ENCODE assay signal across 1 cellular context in the genomic region with DNA sequence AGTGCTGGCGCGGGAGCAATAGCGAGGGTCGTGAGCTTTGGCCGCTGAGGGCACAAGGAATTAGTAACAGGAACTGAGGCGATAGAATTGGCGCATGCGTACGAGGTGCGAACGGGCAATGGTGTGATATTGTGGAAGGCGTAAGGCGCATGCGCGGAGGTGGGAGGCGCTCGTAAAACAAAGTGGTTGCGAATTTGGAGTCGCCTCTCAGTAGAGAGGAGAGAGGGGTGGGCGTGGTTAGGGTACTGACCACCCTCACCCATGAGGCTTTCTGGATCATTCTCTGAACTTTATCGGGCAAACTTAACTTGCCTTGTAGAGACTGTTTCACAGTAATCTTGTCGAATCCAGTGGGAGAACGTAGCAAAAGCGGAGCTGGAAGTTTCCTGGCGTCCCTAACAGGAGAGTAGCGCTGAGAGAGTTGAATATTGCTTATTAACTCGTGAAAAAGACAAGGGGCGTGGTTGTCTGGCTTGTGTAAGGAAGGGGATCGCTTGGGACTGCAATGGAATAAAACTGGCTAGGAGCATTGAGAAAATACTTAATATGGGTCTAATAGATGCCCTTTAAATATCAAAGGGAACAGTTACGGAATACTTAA.
TF ChIP-seq lines count a peak whose summit lies in the region.

No MANE protein-coding gene starts in this region.

TF ChIP-seq in GM12878, 131 proteins besides CTCF, POLR2A, EP300 and RAD21:
- TF ChIP-seq LARP7 (IDR thresholded peaks at IDR 0.05) (0 out of 2 replicates have a peak, but pooled peaks have one; percentile 37), NRF1 (conservative IDR thresholded peaks at IDR 0.05; ENCODE audit: low read depth, low read length) (peak; percentile 94), JUNB (IDR thresholded peaks at IDR 0.05) (no peak), RBBP5 (conservative IDR thresholded peaks at IDR 0.05) (no peak), SPI1 (IDR thresholded peaks at IDR 0.05; ENCODE audit: borderline replicate concordance, insufficient read depth, low read depth, low read length) (peak; percentile 59; the same call in 1 of the 2 replicates), POLR2AphosphoS5 (IDR thresholded peaks at IDR 0.05; ENCODE audit: low read length) (peak; percentile 60; the same call in 1 of the 2 replicates), SMAD1 (IDR thresholded peaks at IDR 0.05; ENCODE audit: low read depth, partially characterized antibody) (peak; percentile 74), IKZF1 (conservative IDR thresholded peaks at IDR 0.05) (peak; percentile 92), RELA (IDR thresholded peaks at IDR 0.05; ENCODE audit: borderline replicate concordance, partially characterized antibody) (peak; percentile 11), ZNF384 (IDR thresholded peaks at IDR 0.05; ENCODE audit: borderline replicate concordance, low read depth, low read length) (no peak), PAX8 (IDR thresholded peaks at IDR 0.05) (peak; percentile 78; the same call in 1 of the 2 replicates), NR2C1 (IDR thresholded peaks at IDR 0.05) (no peak), POLR2AphosphoS2 (IDR thresholded peaks at IDR 0.05; ENCODE audit: low read depth, low read length) (0 out of 2 replicates have a peak, but pooled peaks have one; percentile 30), SIN3A (IDR thresholded peaks at IDR 0.05; ENCODE audit: low read depth, low read length) (peak; percentile 76; the same call in 1 of the 2 replicates), SMARCA5 (IDR thresholded peaks at IDR 0.05) (peak; percentile 87; the same call in 1 of the 2 replicates), NFIC (IDR thresholded peaks at IDR 0.05; ENCODE audit: low read depth, low read length) (peak; percentile 40; the same call in 1 of the 2 replicates), HCFC1 (IDR thresholded peaks at IDR 0.05; ENCODE audit: low read length) (0 out of 2 replicates have a peak, but pooled peaks have one; percentile 10), RUNX3 (IDR thresholded peaks at IDR 0.05; ENCODE audit: low read length) (peak; percentile 23; the same call in 1 of the 2 replicates), MXI1 (IDR thresholded peaks at IDR 0.05; ENCODE audit: low read depth, low read length) (peak; percentile 68), PML (IDR thresholded peaks at IDR 0.05; ENCODE audit: low read length) (peak; percentile 24; the same call in 1 of the 2 replicates), BCL11A (IDR thresholded peaks at IDR 0.05; ENCODE audit: low read depth, low read length) (no peak), HSF1 (IDR thresholded peaks at IDR 0.05; ENCODE audit: low read depth, low read length) (peak; percentile 72), DPF2 (IDR thresholded peaks at IDR 0.05) (peak; percentile 45; the same call in 1 of the 2 replicates), BACH1 (IDR thresholded peaks at IDR 0.05; ENCODE audit: borderline replicate concordance) (0 out of 2 replicates have a peak, but pooled peaks have one; percentile 54), MAX (IDR thresholded peaks at IDR 0.05; ENCODE audit: low read depth, low read length) (peak; percentile 75), CHD1 (IDR thresholded peaks at IDR 0.05; ENCODE audit: low read depth, low read length) (0 out of 2 replicates have a peak, but pooled peaks have one; percentile 37), HDGF (IDR thresholded peaks at IDR 0.05) (peak; percentile 45; the same call in 1 of the 2 replicates), FOXK2 (IDR thresholded peaks at IDR 0.05) (peak; percentile 87)
- TF ChIP-seq, protein P1, sequence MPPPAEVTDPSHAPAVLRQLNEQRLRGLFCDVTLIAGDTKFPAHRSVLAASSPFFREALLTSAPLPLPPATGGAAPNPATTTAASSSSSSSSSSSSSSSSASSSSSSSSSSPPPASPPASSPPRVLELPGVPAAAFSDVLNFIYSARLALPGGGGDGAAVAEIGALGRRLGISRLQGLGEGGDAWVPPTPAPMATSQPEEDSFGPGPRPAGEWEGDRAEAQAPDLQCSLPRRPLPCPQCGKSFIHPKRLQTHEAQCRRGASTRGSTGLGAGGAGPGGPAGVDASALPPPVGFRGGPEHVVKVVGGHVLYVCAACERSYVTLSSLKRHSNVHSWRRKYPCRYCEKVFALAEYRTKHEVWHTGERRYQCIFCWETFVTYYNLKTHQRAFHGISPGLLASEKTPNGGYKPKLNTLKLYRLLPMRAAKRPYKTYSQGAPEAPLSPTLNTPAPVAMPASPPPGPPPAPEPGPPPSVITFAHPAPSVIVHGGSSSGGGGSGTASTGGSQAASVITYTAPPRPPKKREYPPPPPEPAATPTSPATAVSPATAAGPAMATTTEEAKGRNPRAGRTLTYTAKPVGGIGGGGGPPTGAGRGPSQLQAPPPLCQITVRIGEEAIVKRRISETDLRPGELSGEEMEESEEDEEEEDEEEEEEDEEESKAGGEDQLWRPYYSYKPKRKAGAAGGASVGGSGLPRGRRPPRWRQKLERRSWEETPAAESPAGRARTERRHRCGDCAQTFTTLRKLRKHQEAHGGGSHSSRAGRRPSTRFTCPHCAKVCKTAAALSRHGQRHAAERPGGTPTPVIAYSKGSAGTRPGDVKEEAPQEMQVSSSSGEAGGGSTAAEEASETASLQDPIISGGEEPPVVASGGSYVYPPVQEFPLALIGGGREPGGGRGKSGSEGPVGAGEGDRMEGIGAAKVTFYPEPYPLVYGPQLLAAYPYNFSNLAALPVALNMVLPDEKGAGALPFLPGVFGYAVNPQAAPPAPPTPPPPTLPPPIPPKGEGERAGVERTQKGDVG (CRISPR knock-in tag; IDR thresholded peaks at IDR 0.05): no peak
